In the genomic region with DNA sequence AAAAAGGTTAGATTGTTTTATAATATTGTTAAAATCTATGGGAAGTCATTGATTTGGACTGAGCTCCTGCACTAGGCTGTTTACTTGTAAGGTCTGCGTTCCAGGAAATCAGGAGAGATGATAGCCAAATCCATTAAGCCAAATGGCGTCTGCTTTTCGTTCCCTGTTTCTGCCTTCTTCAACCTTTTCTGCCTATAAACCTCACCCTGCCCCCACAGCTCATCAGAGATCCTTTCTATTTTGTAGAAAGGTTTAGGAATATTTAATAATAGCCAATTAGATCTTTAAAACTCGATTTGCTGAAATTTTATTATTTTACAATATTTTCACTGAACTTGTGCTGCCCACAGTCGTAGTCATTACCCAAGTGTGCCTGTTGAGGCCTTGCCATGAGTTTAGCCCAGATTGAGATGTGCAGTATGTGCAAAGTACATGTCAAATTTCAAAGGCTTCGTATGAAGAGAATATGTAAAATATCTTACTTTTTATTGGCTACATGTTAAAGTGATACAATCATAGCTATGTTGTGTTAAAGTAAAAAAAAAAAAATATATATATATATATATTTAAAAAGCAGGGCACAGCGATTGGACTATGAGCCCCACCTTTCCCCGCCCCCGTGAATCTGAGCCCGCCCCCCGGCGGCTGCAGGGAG, we compare ENCODE assay signal across 1 cellular context.
TF ChIP-seq lines count a peak whose summit lies in the region.

No MANE protein-coding gene starts in this region.

TF ChIP-seq in GM12878, 131 proteins besides CTCF, POLR2A, EP300 and RAD21:
- TF ChIP-seq SP1 (IDR thresholded peaks at IDR 0.05; ENCODE audit: low read depth, low read length) (peak; percentile 90), TAF1 (IDR thresholded peaks at IDR 0.05; ENCODE audit: borderline replicate concordance, low read depth, low read length) (no peak), FOXM1 (IDR thresholded peaks at IDR 0.05; ENCODE audit: low read depth, low read length) (no peak)
TF ChIP-seq in GM12878: peak in this region for 1.
